Comparison of ENCODE assay signal across 32 cellular contexts in the genomic region with DNA sequence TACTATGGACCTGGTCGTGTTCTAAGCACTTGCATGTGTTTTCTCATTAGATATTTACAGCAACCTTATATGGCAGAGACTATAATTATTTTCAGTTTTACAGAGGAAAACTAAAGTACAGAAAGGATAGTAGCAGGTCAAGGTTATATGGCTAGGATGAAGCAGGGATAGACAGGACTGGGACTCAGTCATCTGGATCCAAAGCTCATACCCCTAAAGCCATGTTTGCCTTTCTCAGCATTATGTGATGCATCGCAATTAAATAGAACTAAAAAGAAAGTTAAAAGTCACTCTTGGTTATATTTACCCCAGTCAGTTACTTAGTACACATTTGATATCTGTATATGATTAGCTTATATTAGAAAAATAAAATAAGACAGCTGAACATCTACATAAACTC. TPM values are rescaled to one million over a fixed set of nuclear protein-coding genes. Genes with fewer than 3 reads are reported as not detected.
"Had no signal": no experiment of that assay in that cellular context is flagged by ENCODE, and none has a peak within 500 bp of the region (broad histone marks: within the 10 kb centered on the region; RNA-seq: fewer than 3 reads in every experiment).

No MANE protein-coding gene starts in this region.

- ATAC-seq: activated CD8-positive, alpha-beta T cell treated with anti-CD3 and anti-CD28 coated beads for 36 hours; body of pancreas had no signal

- H3K4me1 ChIP-seq: adrenal gland, body of pancreas, breast epithelium had no signal

- H3K27me3 Mint-ChIP-seq: activated B cell treated with CpG ODN at 0.5 μM for 24 hours; activated CD4-positive, alpha-beta memory T cell treated with anti-CD3 and anti-CD28 coated beads for 36 hours; activated CD4-positive, alpha-beta T cell treated with anti-CD3 and anti-CD28 coated beads, Interleukin-2, amount 10 ng/mL, durations not matched to agents 24 days and 14 days; activated CD8-positive, alpha-beta T cell treated with anti-CD3 and anti-CD28 coated beads for 36 hours; activated naive CD4-positive, alpha-beta T cell treated with anti-CD3 and anti-CD28 coated beads, Interleukin-2, amount 10 ng/mL, durations not matched to agents 7 days and 5 days; activated naive CD4-positive, alpha-beta T cell treated with anti-CD3 and anti-CD28 coated beads, Interleukin-2, amount 50 U/mL, for 24 hours; activated naive CD8-positive, alpha-beta T cell; activated T-cell treated with anti-CD3 and anti-CD28 coated beads, Interleukin-2, amount 50 U/mL, for 24 hours had no signal

- H3K27me3 ChIP-seq: adrenal gland, body of pancreas, brain microvascular endothelial cell, breast epithelium had no signal

- H3K4me1 Mint-ChIP-seq: activated B cell treated with CpG ODN at 0.5 μM for 24 hours; activated CD4-positive, alpha-beta T cell treated with anti-CD3 and anti-CD28 coated beads, Interleukin-2, amount 10 ng/mL, durations not matched to agents 24 days and 14 days; activated naive CD4-positive, alpha-beta T cell treated with anti-CD3 and anti-CD28 coated beads, Interleukin-2, amount 10 ng/mL, durations not matched to agents 7 days and 5 days; activated naive CD4-positive, alpha-beta T cell treated with anti-CD3 and anti-CD28 coated beads, Interleukin-2, amount 50 U/mL, for 24 hours had no signal

- H3K9me3 ChIP-seq: adrenal gland, body of pancreas, breast epithelium had no signal

- H3K27ac Mint-ChIP-seq: activated B cell treated with CpG ODN at 0.5 μM for 24 hours; activated CD4-positive, alpha-beta memory T cell treated with anti-CD3 and anti-CD28 coated beads for 36 hours; activated CD4-positive, alpha-beta T cell treated with anti-CD3 and anti-CD28 coated beads, Interleukin-2, amount 10 ng/mL, durations not matched to agents 24 days and 14 days; activated CD8-positive, alpha-beta T cell treated with anti-CD3 and anti-CD28 coated beads for 36 hours; activated naive CD4-positive, alpha-beta T cell treated with anti-CD3 and anti-CD28 coated beads, Interleukin-2, amount 10 ng/mL, durations not matched to agents 7 days and 5 days; activated naive CD4-positive, alpha-beta T cell treated with anti-CD3 and anti-CD28 coated beads, Interleukin-2, amount 50 U/mL, for 24 hours; activated naive CD8-positive, alpha-beta T cell; activated T-cell treated with anti-CD3 and anti-CD28 coated beads, Interleukin-2, amount 50 U/mL, for 24 hours; activated T-helper 2 cell treated with anti-CD3 and anti-CD28 coated beads, Interferon-gamma antibody, Interleukin-2, Interleukin-4, amounts not matched to agents 10 μg/mL and 5 μg/mL and 100 μg/mL, durations not matched to agents 14 hours and 24 hours and 36 hours; T-helper 1 cell treated with Interleukin-12 subunit alpha and Interleukin-12 subunit beta and Interleukin-4 antibody, amounts not matched to agents 30 μg/mL and 1 μg/mL, for 36 hours; T-helper 2 cell treated with Interferon-gamma antibody and Interleukin-4, amounts not matched to agents 5 μg/mL and 100 μg/mL, for 36 hours had no signal

- H3K36me3 ChIP-seq: adrenal gland, brain microvascular endothelial cell, breast epithelium had no signal

- H3K4me3 Mint-ChIP-seq: activated B cell treated with CpG ODN at 0.5 μM for 24 hours; activated CD4-positive, alpha-beta memory T cell treated with anti-CD3 and anti-CD28 coated beads for 36 hours; activated CD4-positive, alpha-beta T cell treated with anti-CD3 and anti-CD28 coated beads, Interleukin-2, amount 10 ng/mL, durations not matched to agents 24 days and 14 days; activated CD8-positive, alpha-beta T cell treated with anti-CD3 and anti-CD28 coated beads for 36 hours; activated naive CD4-positive, alpha-beta T cell treated with anti-CD3 and anti-CD28 coated beads, Interleukin-2, amount 10 ng/mL, durations not matched to agents 7 days and 5 days; activated naive CD4-positive, alpha-beta T cell treated with anti-CD3 and anti-CD28 coated beads, Interleukin-2, amount 50 U/mL, for 24 hours; activated naive CD8-positive, alpha-beta T cell; activated T-cell treated with anti-CD3 and anti-CD28 coated beads, Interleukin-2, amount 50 U/mL, for 24 hours; T-helper 1 cell treated with Interleukin-12 subunit alpha and Interleukin-12 subunit beta and Interleukin-4 antibody, amounts not matched to agents 30 μg/mL and 1 μg/mL, for 36 hours; T-helper 2 cell treated with Interferon-gamma antibody and Interleukin-4, amounts not matched to agents 5 μg/mL and 100 μg/mL, for 36 hours had no signal

- DNase-seq: activated B cell treated with CpG ODN at 0.5 μM for 24 hours; activated CD4-positive, alpha-beta memory T cell treated with anti-CD3 and anti-CD28 coated beads for 36 hours; activated CD4-positive, alpha-beta T cell treated with anti-CD3 and anti-CD28 coated beads for 4 hours; activated CD4-positive, alpha-beta T cell treated with anti-CD3 and anti-CD28 coated beads, Interleukin-2, amount 10 ng/mL, durations not matched to agents 24 days and 14 days; activated CD4-positive, alpha-beta T cell treated with anti-CD3 and anti-CD28 coated beads, Interleukin-2, amount 50 U/mL, for 1 hour; activated CD4-positive, alpha-beta T cell treated with anti-CD3 and anti-CD28 coated beads, Interleukin-2, amount 50 U/mL, for 4 hours; activated CD4-positive, CD25-positive, alpha-beta regulatory T cell treated with anti-CD3 and anti-CD28 coated beads, Interleukin-2, amount 50 U/mL, for 72 hours; activated CD8-positive, alpha-beta memory T cell treated with anti-CD3 and anti-CD28 coated beads, Interleukin-2, amount 50 U/mL, for 4 hours; activated CD8-positive, alpha-beta T cell treated with anti-CD3 and anti-CD28 coated beads for 36 hours; activated effector memory CD4-positive, alpha-beta T cell treated with Interleukin-2 at 50 U/mL for 16 hours; activated gamma-delta T cell; activated naive CD4-positive, alpha-beta T cell treated with anti-CD3 and anti-CD28 coated beads, Interleukin-2, amount 10 ng/mL, durations not matched to agents 7 days and 5 days; activated naive CD4-positive, alpha-beta T cell treated with Interleukin-2 at 50 U/mL for 16 hours; activated T-cell treated with anti-CD3 and anti-CD28 coated beads, Interleukin-2, amount 50 U/mL, for 24 hours; activated T-cell treated with anti-CD3 and anti-CD28 coated beads, Interleukin-2, amount 50 U/mL, for 48 hours; adrenal gland; amniotic stem cell; aorta; body of pancreas; brain microvascular endothelial cell; central memory CD4-positive, alpha-beta T cell; SW 1271; T-helper 1 cell; T-helper 2 cell; T-helper 9 cell had no signal

- H3K27ac ChIP-seq: adrenal gland, body of pancreas, brain microvascular endothelial cell, breast epithelium had no signal

- H3K9me3 Mint-ChIP-seq: activated B cell treated with CpG ODN at 0.5 μM for 24 hours; activated CD4-positive, alpha-beta memory T cell treated with anti-CD3 and anti-CD28 coated beads for 36 hours; activated CD4-positive, alpha-beta T cell treated with anti-CD3 and anti-CD28 coated beads, Interleukin-2, amount 10 ng/mL, durations not matched to agents 24 days and 14 days; activated T-helper 2 cell treated with anti-CD3 and anti-CD28 coated beads, Interferon-gamma antibody, Interleukin-2, Interleukin-4, amounts not matched to agents 10 μg/mL and 5 μg/mL and 100 μg/mL, durations not matched to agents 14 hours and 24 hours and 36 hours; T-helper 2 cell treated with Interferon-gamma antibody and Interleukin-4, amounts not matched to agents 5 μg/mL and 100 μg/mL, for 36 hours had no signal

- H3K4me3 ChIP-seq: adrenal gland, body of pancreas, breast epithelium had no signal

- H3K36me3 Mint-ChIP-seq: activated CD4-positive, alpha-beta memory T cell treated with anti-CD3 and anti-CD28 coated beads for 36 hours; activated naive CD4-positive, alpha-beta T cell treated with anti-CD3 and anti-CD28 coated beads, Interleukin-2, amount 10 ng/mL, durations not matched to agents 7 days and 5 days; activated naive CD4-positive, alpha-beta T cell treated with anti-CD3 and anti-CD28 coated beads, Interleukin-2, amount 50 U/mL, for 24 hours; activated naive CD8-positive, alpha-beta T cell had no signal

RNA-seq across cellular contexts. Expression of gene LIN7A, which starts 13.3 kb away (rescaled TPM):
- total RNA-seq: activated B cell treated with CpG ODN at 0.5 μM for 24 hours; activated CD4-positive, alpha-beta memory T cell treated with anti-CD3 and anti-CD28 coated beads for 36 hours; activated CD8-positive, alpha-beta memory T cell treated with anti-CD3 and anti-CD28 coated beads for 36 hours; activated CD8-positive, alpha-beta T cell treated with anti-CD3 and anti-CD28 coated beads for 36 hours had no signal
